9 cellular contexts compared by ENCODE assay signal in the genomic region with DNA sequence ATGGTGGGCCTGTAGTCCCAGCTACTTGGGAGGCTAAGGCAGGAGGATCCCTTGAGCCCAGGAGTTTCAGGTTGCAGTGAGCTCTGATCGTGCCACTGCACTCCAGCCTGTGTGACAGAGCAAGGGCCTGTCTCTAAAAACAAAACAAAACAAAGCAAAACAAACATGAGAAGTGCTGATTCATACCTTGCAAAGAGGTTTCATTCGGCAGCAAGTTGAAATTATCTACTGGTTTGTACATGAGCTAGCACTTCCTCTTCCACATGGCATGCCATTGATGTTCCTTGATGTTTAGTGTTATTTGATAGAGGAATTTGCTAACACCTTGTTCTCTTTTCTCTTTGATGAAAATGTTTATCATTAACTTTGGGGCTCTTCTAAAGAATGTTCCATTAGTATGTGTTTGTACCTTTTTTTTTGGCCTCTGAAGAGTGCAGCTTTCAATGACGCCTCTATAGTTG. TPM values are rescaled to one million over a fixed set of nuclear protein-coding genes. Genes with fewer than 3 reads are reported as not detected.
A peak's percentile ranks its signal among the peaks of the same experiment; 100 is the strongest.
DNase-seq lines count a peak whose midpoint lies in the region; ATAC-seq and TF ChIP-seq lines count a peak whose summit lies in the region.
"Had no signal": no experiment of that assay in that cellular context is flagged by ENCODE, and none has a peak within 500 bp of the region (broad histone marks: within the 10 kb centered on the region; RNA-seq: fewer than 3 reads in every experiment).

No MANE protein-coding gene starts in this region.

- H3K27ac Mint-ChIP-seq in activated CD8-positive, alpha-beta memory T cell treated with anti-CD3 and anti-CD28 coated beads, Interleukin-2, amount 10 ng/mL, durations not matched to agents 7 days and 5 days, result peak overlapping the region; percentile 64
- peak overlapping the region; percentile 28 for H3K27ac Mint-ChIP-seq in type B pancreatic cell
- H3K27ac Mint-ChIP-seq in activated naive CD8-positive, alpha-beta T cell treated with anti-CD3 and anti-CD28 coated beads, Interleukin-2, amount 50 U/mL, for 24 hours, result no peak overlapping the region
- no peak overlapping the region for H3K27ac Mint-ChIP-seq in activated T-helper 1 cell treated with anti-CD3 and anti-CD28 coated beads, Interleukin-12 subunit alpha, Interleukin-12 subunit beta, Interleukin-2, Interleukin-4 antibody, amounts not matched to agents 30 ng/mL and 10 ng/mL and 1 ng/mL, durations not matched to agents 14 hours and 24 hours and 36 hours
- H3K27ac Mint-ChIP-seq: brain had no signal

- CTCF ChIA-PET in activated CD8-positive, alpha-beta memory T cell treated with anti-CD3 and anti-CD28 coated beads, Interleukin-2, amount 10 ng/mL, durations not matched to agents 7 days and 5 days (lab: Charles Lee), result interaction anchor here (1.1 kb wide), 1 partner anchor 49 kb away, joined by 4 read pairs; no protein-coding TSS in a partner anchor

- H3K4me3 Mint-ChIP-seq in activated CD8-positive, alpha-beta memory T cell treated with anti-CD3 and anti-CD28 coated beads, Interleukin-2, amount 10 ng/mL, durations not matched to agents 7 days and 5 days, result no peak overlapping the region
- H3K4me3 Mint-ChIP-seq in type B pancreatic cell, result no peak overlapping the region
- H3K4me3 Mint-ChIP-seq in activated naive CD8-positive, alpha-beta T cell treated with anti-CD3 and anti-CD28 coated beads, Interleukin-2, amount 50 U/mL, for 24 hours, result no peak overlapping the region
- no peak overlapping the region for H3K4me3 Mint-ChIP-seq in activated T-helper 1 cell treated with anti-CD3 and anti-CD28 coated beads, Interleukin-12 subunit alpha, Interleukin-12 subunit beta, Interleukin-2, Interleukin-4 antibody, amounts not matched to agents 30 ng/mL and 10 ng/mL and 1 ng/mL, durations not matched to agents 14 hours and 24 hours and 36 hours
- H3K4me3 Mint-ChIP-seq: brain had no signal

- no peaks in the 10 kb centered on the region for H3K27me3 Mint-ChIP-seq in activated CD8-positive, alpha-beta memory T cell treated with anti-CD3 and anti-CD28 coated beads, Interleukin-2, amount 10 ng/mL, durations not matched to agents 7 days and 5 days
- peaks cover 3% of the 10 kb centered on the region for H3K27me3 Mint-ChIP-seq in type B pancreatic cell
- peaks cover 3% of the 10 kb centered on the region for H3K27me3 Mint-ChIP-seq in activated naive CD8-positive, alpha-beta T cell treated with anti-CD3 and anti-CD28 coated beads, Interleukin-2, amount 50 U/mL, for 24 hours
- H3K27me3 Mint-ChIP-seq in activated T-helper 1 cell treated with anti-CD3 and anti-CD28 coated beads, Interleukin-12 subunit alpha, Interleukin-12 subunit beta, Interleukin-2, Interleukin-4 antibody, amounts not matched to agents 30 ng/mL and 10 ng/mL and 1 ng/mL, durations not matched to agents 14 hours and 24 hours and 36 hours (ENCODE audit: insufficient read depth), result peaks cover 2% of the 10 kb centered on the region

- peaks cover 25% of the 10 kb centered on the region for H3K4me1 Mint-ChIP-seq in activated CD8-positive, alpha-beta memory T cell treated with anti-CD3 and anti-CD28 coated beads, Interleukin-2, amount 10 ng/mL, durations not matched to agents 7 days and 5 days
- H3K4me1 Mint-ChIP-seq in type B pancreatic cell (ENCODE audit: unreplicated experiment), result peaks cover 8% of the 10 kb centered on the region
- H3K4me1 Mint-ChIP-seq in activated naive CD8-positive, alpha-beta T cell treated with anti-CD3 and anti-CD28 coated beads, Interleukin-2, amount 50 U/mL, for 24 hours, result peaks cover 16% of the 10 kb centered on the region
- H3K4me1 Mint-ChIP-seq in activated T-helper 1 cell treated with anti-CD3 and anti-CD28 coated beads, Interleukin-12 subunit alpha, Interleukin-12 subunit beta, Interleukin-2, Interleukin-4 antibody, amounts not matched to agents 30 ng/mL and 10 ng/mL and 1 ng/mL, durations not matched to agents 14 hours and 24 hours and 36 hours (ENCODE audit: low read depth), result peaks cover 7% of the 10 kb centered on the region

- no peaks in the 10 kb centered on the region for H3K36me3 ChIP-seq in left ventricle myocardium inferior

- peak; percentile 72 for ATAC-seq in activated CD8-positive, alpha-beta memory T cell treated with anti-CD3 and anti-CD28 coated beads, Interleukin-2, amount 10 ng/mL, durations not matched to agents 7 days and 5 days
- ATAC-seq in HG03354 (IDR thresholded peaks at IDR 0.05; ENCODE audit: poor library complexity, severe bottlenecking, unreplicated experiment), result peak; percentile 65
- no peak for ATAC-seq in activated naive CD8-positive, alpha-beta T cell treated with anti-CD3 and anti-CD28 coated beads, Interleukin-2, amount 50 U/mL, for 24 hours

- intact Hi-C loops in activated T-helper 1 cell treated with anti-CD3 and anti-CD28 coated beads, Interleukin-12 subunit alpha, Interleukin-12 subunit beta, Interleukin-2, Interleukin-4 antibody, amounts not matched to agents 30 ng/mL and 10 ng/mL and 1 ng/mL, durations not matched to agents 14 hours and 24 hours and 36 hours (cut with micrococcal nuclease), result no loop called here
- intact Hi-C loops in left ventricle myocardium inferior (cut with micrococcal nuclease), result no loop called here

- TF ChIP-seq CTCF in type B pancreatic cell (conservative IDR thresholded peaks at IDR 0.05) (no peak), left ventricle myocardium inferior (IDR thresholded peaks at IDR 0.05; ENCODE audit: borderline replicate concordance) (no peak)

- H3K27me3 ChIP-seq in left ventricle myocardium inferior (ENCODE audit: low read depth), result no peaks in the 10 kb centered on the region

- H3K4me1 ChIP-seq in left ventricle myocardium inferior, result peaks cover 20% of the 10 kb centered on the region

- H3K27ac ChIP-seq in left ventricle myocardium inferior (replicated peaks), result no peak overlapping the region

- no peaks in the 10 kb centered on the region for H3K9me3 Mint-ChIP-seq in activated CD8-positive, alpha-beta memory T cell treated with anti-CD3 and anti-CD28 coated beads, Interleukin-2, amount 10 ng/mL, durations not matched to agents 7 days and 5 days (ENCODE audit: low read depth)
- no peaks in the 10 kb centered on the region for H3K9me3 Mint-ChIP-seq in type B pancreatic cell
- no peaks in the 10 kb centered on the region for H3K9me3 Mint-ChIP-seq in activated naive CD8-positive, alpha-beta T cell treated with anti-CD3 and anti-CD28 coated beads, Interleukin-2, amount 50 U/mL, for 24 hours
- no peaks in the 10 kb centered on the region for H3K9me3 Mint-ChIP-seq in activated T-helper 1 cell treated with anti-CD3 and anti-CD28 coated beads, Interleukin-12 subunit alpha, Interleukin-12 subunit beta, Interleukin-2, Interleukin-4 antibody, amounts not matched to agents 30 ng/mL and 10 ng/mL and 1 ng/mL, durations not matched to agents 14 hours and 24 hours and 36 hours
- H3K9me3 Mint-ChIP-seq: brain had no signal

- no peak overlapping the region for H3K4me3 ChIP-seq in left ventricle myocardium inferior

- DNase-seq in activated CD8-positive, alpha-beta memory T cell treated with anti-CD3 and anti-CD28 coated beads, Interleukin-2, amount 10 ng/mL, durations not matched to agents 7 days and 5 days, result no peak
- no peak for DNase-seq in activated CD8-positive, alpha-beta memory T cell treated with anti-CD3 and anti-CD28 coated beads for 24 hours
- DNase-seq in SW480 (ENCODE audit: low spot score), result peak; percentile 90
- no peak for DNase-seq in type B pancreatic cell (ENCODE audit: extremely low spot score, unreplicated experiment)
- DNase-seq in activated naive CD8-positive, alpha-beta T cell treated with anti-CD3 and anti-CD28 coated beads, Interleukin-2, amount 50 U/mL, for 24 hours, result no peak
- DNase-seq in activated T-helper 1 cell treated with anti-CD3 and anti-CD28 coated beads, Interleukin-12 subunit alpha, Interleukin-12 subunit beta, Interleukin-2, Interleukin-4 antibody, amounts not matched to agents 30 ng/mL and 10 ng/mL and 1 ng/mL, durations not matched to agents 14 hours and 24 hours and 36 hours (ENCODE audit: low spot score), result no peak
- DNase-seq in left ventricle myocardium inferior, result no peak

- H3K9me3 ChIP-seq in left ventricle myocardium inferior (replicated peaks), result no peaks in the 10 kb centered on the region

- H3K36me3 Mint-ChIP-seq in activated CD8-positive, alpha-beta memory T cell treated with anti-CD3 and anti-CD28 coated beads, Interleukin-2, amount 10 ng/mL, durations not matched to agents 7 days and 5 days, result peaks cover 3% of the 10 kb centered on the region
- H3K36me3 Mint-ChIP-seq in type B pancreatic cell, result no peaks in the 10 kb centered on the region
- H3K36me3 Mint-ChIP-seq in activated naive CD8-positive, alpha-beta T cell treated with anti-CD3 and anti-CD28 coated beads, Interleukin-2, amount 50 U/mL, for 24 hours (ENCODE audit: low read depth), result no peaks in the 10 kb centered on the region
- H3K36me3 Mint-ChIP-seq in activated T-helper 1 cell treated with anti-CD3 and anti-CD28 coated beads, Interleukin-12 subunit alpha, Interleukin-12 subunit beta, Interleukin-2, Interleukin-4 antibody, amounts not matched to agents 30 ng/mL and 10 ng/mL and 1 ng/mL, durations not matched to agents 14 hours and 24 hours and 36 hours (ENCODE audit: low read depth), result no peaks in the 10 kb centered on the region
- H3K36me3 Mint-ChIP-seq: brain had no signal

RNA-seq across cellular contexts. Expression of a gene that starts 50.6 kb away (rescaled TPM):
- 10 to 100 TPM; 11.4 to 17.6 TPM for total RNA-seq in activated CD8-positive, alpha-beta memory T cell treated with anti-CD3 and anti-CD28 coated beads, Interleukin-2, amount 10 ng/mL, durations not matched to agents 7 days and 5 days
- total RNA-seq in type B pancreatic cell (ENCODE audit: low replicate concordance) (19.5 and 38.0 TPM in 2 replicates), left ventricle myocardium inferior (10.6 TPM)
- total RNA-seq in activated T-helper 1 cell treated with anti-CD3 and anti-CD28 coated beads, Interleukin-12 subunit alpha, Interleukin-12 subunit beta, Interleukin-2, Interleukin-4 antibody, amounts not matched to agents 30 ng/mL and 10 ng/mL and 1 ng/mL, durations not matched to agents 14 hours and 24 hours and 36 hours, result 7.2 and 11.1 TPM in 2 replicates

Comparison
In these comparisons a context has a peak if more than half of its experiments do, and no peak if none do; other contexts are left out.
1. H3K27ac Mint-ChIP-seq: peak in activated CD8-positive, alpha-beta memory T cell treated with anti-CD3 and anti-CD28 coated beads, Interleukin-2, amount 10 ng/mL, durations not matched to agents 7 days and 5 days (single experiment) and type B pancreatic cell (single experiment); none in activated naive CD8-positive, alpha-beta T cell treated with anti-CD3 and anti-CD28 coated beads, Interleukin-2, amount 50 U/mL, for 24 hours (single experiment) and activated T-helper 1 cell treated with anti-CD3 and anti-CD28 coated beads, Interleukin-12 subunit alpha, Interleukin-12 subunit beta, Interleukin-2, Interleukin-4 antibody, amounts not matched to agents 30 ng/mL and 10 ng/mL and 1 ng/mL, durations not matched to agents 14 hours and 24 hours and 36 hours (single experiment).